In the genomic region with DNA sequence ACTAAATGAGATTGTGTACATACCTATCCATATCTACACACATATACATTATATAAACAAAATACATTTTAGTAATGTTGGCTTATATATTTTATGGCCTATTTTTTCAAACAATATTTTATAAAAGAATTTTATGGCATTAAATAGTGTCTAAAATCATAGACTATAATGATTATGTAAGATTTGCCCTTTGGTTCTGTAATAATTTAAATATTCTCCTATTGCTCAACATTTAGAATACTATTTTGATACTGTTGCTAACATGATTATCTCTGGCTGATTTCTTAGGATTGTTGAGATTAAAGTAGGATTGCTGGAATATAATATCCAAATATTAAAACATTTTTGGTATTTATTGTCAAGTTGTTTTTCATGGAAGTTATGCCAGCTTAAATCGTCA, we compare ENCODE assay signal across 38 cellular contexts.
"Had no signal": no experiment of that assay in that cellular context is flagged by ENCODE, and none has a peak within 500 bp of the region (broad histone marks: within the 10 kb centered on the region; RNA-seq: fewer than 3 reads in every experiment).

No MANE protein-coding gene starts in this region.

- H3K9me3 Mint-ChIP-seq: brain had no signal

- H3K27me3 ChIP-seq: adrenal gland, ascending aorta, body of pancreas, brain microvascular endothelial cell, breast epithelium, cardiac muscle cell had no signal

- H3K27ac Mint-ChIP-seq: activated naive CD4-positive, alpha-beta T cell treated with anti-CD3 and anti-CD28 coated beads, Interleukin-2, amount 10 ng/mL, durations not matched to agents 7 days and 5 days; activated naive CD4-positive, alpha-beta T cell treated with anti-CD3 and anti-CD28 coated beads, Interleukin-2, amount 50 U/mL, for 72 hours; activated naive CD8-positive, alpha-beta T cell; activated naive CD8-positive, alpha-beta T cell treated with anti-CD3 and anti-CD28 coated beads for 36 hours; activated naive CD8-positive, alpha-beta T cell treated with anti-CD3 and anti-CD28 coated beads, Interleukin-2, amount 10 ng/mL, durations not matched to agents 7 days and 5 days; activated naive CD8-positive, alpha-beta T cell treated with anti-CD3 and anti-CD28 coated beads, Interleukin-2, amount 50 U/mL, for 24 hours; activated T-cell treated with anti-CD3 and anti-CD28 coated beads, Interleukin-2, amount 50 U/mL, for 24 hours; activated T-cell treated with anti-CD3 and anti-CD28 coated beads, Interleukin-2, amount 50 U/mL, for 72 hours; activated T-helper 1 cell treated with anti-CD3 and anti-CD28 coated beads, Interleukin-12 subunit alpha, Interleukin-12 subunit beta, Interleukin-2, Interleukin-4 antibody, amounts not matched to agents 30 ng/mL and 10 ng/mL and 1 ng/mL, durations not matched to agents 14 hours and 24 hours and 36 hours; activated T-helper 17 cell treated with anti-CD3 and anti-CD28 coated beads, Interleukin-2, amount 50 U/mL, for 72 hours; activated T-helper 2 cell treated with anti-CD3 and anti-CD28 coated beads, Interferon-gamma antibody, Interleukin-2, Interleukin-4, amounts not matched to agents 10 μg/mL and 5 μg/mL and 100 μg/mL, durations not matched to agents 14 hours and 24 hours and 36 hours; brain had no signal

- H3K4me1 ChIP-seq: adrenal gland, ascending aorta, body of pancreas, breast epithelium had no signal

- FAIRE-seq: bronchial epithelial cell had no signal

- H3K27ac ChIP-seq: adrenal gland, ascending aorta, body of pancreas, brain microvascular endothelial cell, breast epithelium, cardiac muscle cell had no signal

- H3K27me3 Mint-ChIP-seq: activated naive CD4-positive, alpha-beta T cell treated with anti-CD3 and anti-CD28 coated beads, Interleukin-2, amount 10 ng/mL, durations not matched to agents 7 days and 5 days; activated naive CD4-positive, alpha-beta T cell treated with anti-CD3 and anti-CD28 coated beads, Interleukin-2, amount 50 U/mL, for 24 hours; activated naive CD8-positive, alpha-beta T cell; activated naive CD8-positive, alpha-beta T cell treated with anti-CD3 and anti-CD28 coated beads for 36 hours; activated naive CD8-positive, alpha-beta T cell treated with anti-CD3 and anti-CD28 coated beads, Interleukin-2, amount 10 ng/mL, durations not matched to agents 7 days and 5 days; activated naive CD8-positive, alpha-beta T cell treated with anti-CD3 and anti-CD28 coated beads, Interleukin-2, amount 50 U/mL, for 24 hours; activated T-cell treated with anti-CD3 and anti-CD28 coated beads, Interleukin-2, amount 50 U/mL, for 24 hours; activated T-helper 17 cell treated with anti-CD3 and anti-CD28 coated beads, Interleukin-2, amount 50 U/mL, for 72 hours; central memory CD8-positive, alpha-beta T cell had no signal

- H3K4me3 Mint-ChIP-seq: activated naive CD4-positive, alpha-beta T cell treated with anti-CD3 and anti-CD28 coated beads, Interleukin-2, amount 10 ng/mL, durations not matched to agents 7 days and 5 days; activated naive CD4-positive, alpha-beta T cell treated with anti-CD3 and anti-CD28 coated beads, Interleukin-2, amount 50 U/mL, for 24 hours; activated naive CD8-positive, alpha-beta T cell; activated naive CD8-positive, alpha-beta T cell treated with anti-CD3 and anti-CD28 coated beads for 36 hours; activated naive CD8-positive, alpha-beta T cell treated with anti-CD3 and anti-CD28 coated beads, Interleukin-2, amount 10 ng/mL, durations not matched to agents 7 days and 5 days; activated naive CD8-positive, alpha-beta T cell treated with anti-CD3 and anti-CD28 coated beads, Interleukin-2, amount 50 U/mL, for 24 hours; activated T-cell treated with anti-CD3 and anti-CD28 coated beads, Interleukin-2, amount 50 U/mL, for 24 hours; activated T-cell treated with anti-CD3 and anti-CD28 coated beads, Interleukin-2, amount 50 U/mL, for 4 hours; activated T-cell treated with anti-CD3 and anti-CD28 coated beads, Interleukin-2, amount 50 U/mL, for 72 hours; activated T-helper 1 cell treated with anti-CD3 and anti-CD28 coated beads, Interleukin-12 subunit alpha, Interleukin-12 subunit beta, Interleukin-2, Interleukin-4 antibody, amounts not matched to agents 30 ng/mL and 10 ng/mL and 1 ng/mL, durations not matched to agents 14 hours and 24 hours and 36 hours; activated T-helper 17 cell treated with anti-CD3 and anti-CD28 coated beads, Interleukin-2, amount 50 U/mL, for 72 hours; brain; central memory CD8-positive, alpha-beta T cell had no signal

- H3K36me3 ChIP-seq: adrenal gland, ascending aorta, brain microvascular endothelial cell, breast epithelium, cardiac muscle cell had no signal

- ATAC-seq: activated naive CD4-positive, alpha-beta T cell treated with anti-CD3 and anti-CD28 coated beads, Interleukin-2, amount 50 U/mL, for 72 hours; activated naive CD8-positive, alpha-beta T cell treated with anti-CD3 and anti-CD28 coated beads, Interleukin-2, amount 50 U/mL, for 24 hours; activated T-cell treated with anti-CD3 and anti-CD28 coated beads, Interleukin-2, amount 50 U/mL, for 4 hours; activated T-cell treated with anti-CD3 and anti-CD28 coated beads, Interleukin-2, amount 50 U/mL, for 72 hours; activated T-helper 17 cell treated with anti-CD3 and anti-CD28 coated beads, Interleukin-2, amount 50 U/mL, for 72 hours; body of pancreas had no signal

- H3K4me3 ChIP-seq: adrenal gland, ascending aorta, body of pancreas, breast epithelium, cardiac muscle cell had no signal

- H3K36me3 Mint-ChIP-seq: activated naive CD4-positive, alpha-beta T cell treated with anti-CD3 and anti-CD28 coated beads, Interleukin-2, amount 10 ng/mL, durations not matched to agents 7 days and 5 days; activated naive CD4-positive, alpha-beta T cell treated with anti-CD3 and anti-CD28 coated beads, Interleukin-2, amount 50 U/mL, for 24 hours; activated naive CD4-positive, alpha-beta T cell treated with anti-CD3 and anti-CD28 coated beads, Interleukin-2, amount 50 U/mL, for 72 hours; activated naive CD8-positive, alpha-beta T cell; activated naive CD8-positive, alpha-beta T cell treated with anti-CD3 and anti-CD28 coated beads for 36 hours; activated naive CD8-positive, alpha-beta T cell treated with anti-CD3 and anti-CD28 coated beads, Interleukin-2, amount 10 ng/mL, durations not matched to agents 7 days and 5 days; brain had no signal

- H3K9me3 ChIP-seq: adrenal gland, ascending aorta, body of pancreas, breast epithelium had no signal

- H3K4me1 Mint-ChIP-seq: activated naive CD4-positive, alpha-beta T cell treated with anti-CD3 and anti-CD28 coated beads, Interleukin-2, amount 10 ng/mL, durations not matched to agents 7 days and 5 days; activated naive CD4-positive, alpha-beta T cell treated with anti-CD3 and anti-CD28 coated beads, Interleukin-2, amount 50 U/mL, for 24 hours; activated naive CD8-positive, alpha-beta T cell treated with anti-CD3 and anti-CD28 coated beads for 36 hours; activated naive CD8-positive, alpha-beta T cell treated with anti-CD3 and anti-CD28 coated beads, Interleukin-2, amount 10 ng/mL, durations not matched to agents 7 days and 5 days; activated naive CD8-positive, alpha-beta T cell treated with anti-CD3 and anti-CD28 coated beads, Interleukin-2, amount 50 U/mL, for 24 hours; activated T-helper 17 cell treated with anti-CD3 and anti-CD28 coated beads, Interleukin-2, amount 50 U/mL, for 72 hours; brain; central memory CD8-positive, alpha-beta T cell had no signal

- DNase-seq: activated effector memory CD4-positive, alpha-beta T cell treated with anti-CD3 and anti-CD28 coated beads, Interleukin-2, amount 50 U/mL, for 16 hours; activated effector memory CD4-positive, alpha-beta T cell treated with Interleukin-2 at 50 U/mL for 16 hours; activated gamma-delta T cell; activated gamma-delta T cell treated with Interleukin-2 at 50 U/mL for 16 hours; activated naive CD4-positive, alpha-beta T cell; activated naive CD4-positive, alpha-beta T cell treated with anti-CD3 and anti-CD28 coated beads, Interleukin-2, amount 10 ng/mL, durations not matched to agents 7 days and 5 days; activated naive CD4-positive, alpha-beta T cell treated with anti-CD3 and anti-CD28 coated beads, Interleukin-2, amount 50 U/mL, for 16 hours; activated naive CD4-positive, alpha-beta T cell treated with Interleukin-2 at 50 U/mL for 16 hours; activated naive CD8-positive, alpha-beta T cell treated with anti-CD3 and anti-CD28 coated beads for 36 hours; activated naive CD8-positive, alpha-beta T cell treated with anti-CD3 and anti-CD28 coated beads, Interleukin-2, amount 10 ng/mL, durations not matched to agents 7 days and 5 days; activated naive CD8-positive, alpha-beta T cell treated with anti-CD3 and anti-CD28 coated beads, Interleukin-2, amount 50 U/mL, for 24 hours; activated T-cell treated with anti-CD3 and anti-CD28 coated beads, Interleukin-2, amount 50 U/mL, for 1 hour; activated T-cell treated with anti-CD3 and anti-CD28 coated beads, Interleukin-2, amount 50 U/mL, for 24 hours; activated T-cell treated with anti-CD3 and anti-CD28 coated beads, Interleukin-2, amount 50 U/mL, for 4 hours; activated T-cell treated with anti-CD3 and anti-CD28 coated beads, Interleukin-2, amount 50 U/mL, for 48 hours; activated T-cell treated with anti-CD3 and anti-CD28 coated beads, Interleukin-2, amount 50 U/mL, for 72 hours; adrenal gland; amniotic stem cell; amygdala; anterior cingulate cortex; aorta; body of pancreas; brain microvascular endothelial cell; caudate nucleus; central memory CD4-positive, alpha-beta T cell; cerebellar nuclear complex had no signal
